ENCODE assay signal across 13 cellular contexts in the genomic region with DNA sequence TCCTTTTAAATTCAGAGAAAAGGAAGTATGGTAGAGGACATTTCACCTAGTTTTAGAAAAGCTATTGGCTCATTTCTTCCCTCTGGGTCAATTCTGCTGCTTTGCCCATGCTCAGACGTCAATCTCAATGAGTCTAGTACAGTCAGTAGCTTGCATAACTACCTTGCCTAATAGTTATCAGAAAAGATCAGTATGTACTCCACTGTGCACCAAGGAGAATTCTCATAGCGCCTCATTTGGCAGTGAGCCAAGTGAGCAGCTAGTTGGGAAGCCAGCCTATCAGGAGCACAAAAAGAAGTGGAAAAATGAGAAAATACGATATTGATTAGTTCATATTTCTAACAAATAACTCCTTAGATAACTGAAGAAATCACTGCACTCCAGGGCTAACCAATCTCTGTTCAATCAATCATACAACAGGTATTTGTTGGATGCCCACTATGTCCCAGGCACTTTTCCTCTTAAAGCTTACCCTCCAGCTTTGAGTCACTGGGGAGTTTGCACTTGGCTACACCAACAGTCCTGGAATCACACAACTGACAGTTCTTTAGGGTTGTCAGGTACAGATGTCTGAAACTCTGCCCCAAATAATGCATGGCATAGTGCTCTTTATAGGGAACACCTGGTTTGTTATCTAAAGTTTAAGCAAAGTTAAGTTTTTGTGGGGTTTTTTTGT. TPM values are rescaled to one million over a fixed set of nuclear protein-coding genes. Genes with fewer than 3 reads are reported as not detected.
DNase-seq lines count a peak whose midpoint lies in the region; ATAC-seq and TF ChIP-seq lines count a peak whose summit lies in the region.
"Had no signal": no experiment of that assay in that cellular context is flagged by ENCODE, and none has a peak within 500 bp of the region (broad histone marks: within the 10 kb centered on the region; RNA-seq: fewer than 3 reads in every experiment).

No MANE protein-coding gene starts in this region.

- intact Hi-C loops in lower lobe of right lung (cut with DNase I), result no loop called here

- H3K36me3 ChIP-seq in lower lobe of right lung, result no peaks in the 10 kb centered on the region
- H3K36me3 ChIP-seq in Karpas-422 (ENCODE audit: insufficient read depth, low read length), result no peaks in the 10 kb centered on the region
- H3K36me3 ChIP-seq: colonic mucosa had no signal

- ATAC-seq in lower lobe of right lung, result peak; percentile 82 to 88
- ATAC-seq: stimulated activated naive CD8-positive, alpha-beta T cell treated with anti-CD3 and anti-CD28 coated beads, Interleukin-15, Interleukin-2, amounts not matched to agents 100 U/mL and 50 U/mL, for 24 hours had no signal

- in situ Hi-C loops in G401 (cut with HindIII; ENCODE audit: low sequenced_read_pairs), result no loop called here

- no peaks in the 10 kb centered on the region for H3K79me2 ChIP-seq in Karpas-422 (ENCODE audit: low read length)

- H3K4me1 ChIP-seq in lower lobe of right lung (no peaks in the 10 kb centered on the region), Karpas-422 (ENCODE audit: low read length) (no peaks in the 10 kb centered on the region)
- H3K4me1 ChIP-seq: colonic mucosa had no signal

- H3K9me3 ChIP-seq in lower lobe of right lung (no peaks in the 10 kb centered on the region), Karpas-422 (ENCODE audit: low read length) (no peaks in the 10 kb centered on the region)
- H3K9me3 ChIP-seq: colonic mucosa had no signal

- H3K27me3 ChIP-seq in lower lobe of right lung (ENCODE audit: low read depth) (no peaks in the 10 kb centered on the region), Karpas-422 (ENCODE audit: low read length) (no peaks in the 10 kb centered on the region)
- H3K27me3 ChIP-seq: colonic mucosa had no signal

- no peak overlapping the region for H3K4me2 ChIP-seq in Karpas-422 (ENCODE audit: low read depth, low read length, poor library complexity, severe bottlenecking)

- DNase-seq in G401 (ENCODE audit: low spot score) (peak; percentile 38), NCI-H1105 treated with DMSO at 0.1 percent for 48 hours (lab: John Stamatoyannopoulos, UW) (peak; percentile 30), cerebellar cortex (ENCODE audit: low spot score) (peak; percentile 28), lower lobe of right lung (no peak), GM10248 (ENCODE audit: extremely low spot score) (no peak), cerebellar nuclear complex (lab: John Stamatoyannopoulos, UW) (no peak), Karpas-422 (no peak)
- DNase-seq in activated CD4-positive, CD25-positive, alpha-beta regulatory T cell (lab: John Stamatoyannopoulos, UW), result no peak
- DNase-seq: activated effector memory CD4-positive, alpha-beta T cell treated with anti-CD3 and anti-CD28 coated beads, Interleukin-2, amount 50 U/mL, for 16 hours; CD4-positive, alpha-beta T cell; colonic mucosa; NCI-H774; stimulated activated naive CD8-positive, alpha-beta T cell treated with anti-CD3 and anti-CD28 coated beads, Interleukin-15, Interleukin-2, amounts not matched to agents 100 U/mL and 50 U/mL, for 24 hours had no signal

- no peak overlapping the region for H2AFZ ChIP-seq in Karpas-422 (ENCODE audit: low read length)

- H4K20me1 ChIP-seq in Karpas-422 (ENCODE audit: insufficient read depth, low read depth, low read length), result no peaks in the 10 kb centered on the region

- H3K9ac ChIP-seq in Karpas-422 (ENCODE audit: low read length), result no peak overlapping the region

- H3K4me3 ChIP-seq in lower lobe of right lung (no peak overlapping the region), Karpas-422 (ENCODE audit: low read length) (no peak overlapping the region)
- H3K4me3 ChIP-seq: colonic mucosa had no signal

- POLR2A ChIA-PET in GM10248 (lab: Yijun Ruan, JAX), result no interaction called here

- TF ChIP-seq CTCF in lower lobe of right lung (IDR thresholded peaks at IDR 0.05) (no peak), GM10248 (IDR thresholded peaks at IDR 0.05; ENCODE audit: control extremely low read depth, extremely low read depth, low read depth, missing control alignments) (no peak)

- no peaks in the 10 kb centered on the region for H3K9me2 ChIP-seq in Karpas-422 (replicated peaks; ENCODE audit: insufficient read depth, low read length)

- H3K27ac ChIP-seq in lower lobe of right lung (no peak overlapping the region), Karpas-422 (ENCODE audit: low read length) (no peak overlapping the region)
- H3K27ac ChIP-seq: colonic mucosa had no signal

- CTCF ChIA-PET in GM10248 (lab: Yijun Ruan, JAX), result interaction anchor here (0.9 kb wide), 1 partner anchor 9 kb away, joined by 3 read pairs; no protein-coding TSS in a partner anchor

RNA-seq across cellular contexts. Expression of gene PRDX6, which starts 50.2 kb away (rescaled TPM):
- 273 and 329 TPM in 2 replicates for total RNA-seq in G401 (2014; rRNA removed; shearing (Covaris generic))
- total RNA-seq in lower lobe of right lung, result 187 TPM
- total RNA-seq in Karpas-422 (2014; rRNA removed; shearing (Covaris generic); ENCODE audit: low replicate concordance), result 107 and 232 TPM in 2 replicates

Comparison
In these comparisons a context has a peak if more than half of its experiments do, and no peak if none do; other contexts are left out.
1. DNase-seq: peak in G401 (single experiment), NCI-H1105 treated with DMSO at 0.1 percent for 48 hours (single experiment) and cerebellar cortex (single experiment); none in lower lobe of right lung (single experiment), GM10248 (single experiment), cerebellar nuclear complex (0 of 2), activated CD4-positive, CD25-positive, alpha-beta regulatory T cell (0 of 4) and Karpas-422 (single experiment).